25 cellular contexts compared by ENCODE assay signal in the genomic region with DNA sequence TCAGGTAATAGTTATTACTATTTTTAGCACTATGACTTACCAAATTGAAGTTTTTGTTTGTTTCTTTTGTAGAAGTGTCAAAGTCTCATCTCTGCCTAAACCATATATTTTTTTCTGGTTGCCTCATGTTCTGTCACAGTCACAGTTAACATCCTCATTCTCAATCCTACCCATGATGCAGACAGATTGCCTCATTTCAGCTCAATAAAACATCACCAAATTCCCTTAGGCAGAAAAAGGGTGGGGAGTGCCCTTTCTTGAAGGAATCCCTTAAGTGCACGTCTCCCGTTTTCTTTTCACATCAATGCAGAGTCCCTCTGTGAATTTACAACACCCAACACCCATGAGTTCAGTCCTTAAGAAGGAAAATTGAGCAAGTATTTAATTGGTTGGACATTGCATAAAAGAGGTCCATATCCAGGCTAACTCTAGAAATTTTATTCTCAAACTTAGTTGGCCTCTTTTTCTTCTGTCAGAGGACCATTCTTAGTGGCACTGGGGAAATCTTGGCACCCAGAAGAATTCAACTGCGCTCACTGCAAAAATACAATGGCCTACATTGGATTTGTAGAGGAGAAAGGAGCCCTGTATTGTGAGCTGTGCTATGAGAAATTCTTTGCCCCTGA.
DNase-seq lines count a peak whose midpoint lies in the region; TF ChIP-seq lines count a peak whose summit lies in the region.
"Had no signal": no experiment of that assay in that cellular context is flagged by ENCODE, and none has a peak within 500 bp of the region (broad histone marks: within the 10 kb centered on the region; RNA-seq: fewer than 3 reads in every experiment).

No MANE protein-coding gene starts in this region.

- H3K9ac ChIP-seq in mammary epithelial cell (ENCODE audit: insufficient read depth, low read length) (no peak overlapping the region), trophoblast cell (ENCODE audit: low read length) (no peak overlapping the region)

- H3K4ac ChIP-seq in trophoblast cell (ENCODE audit: low read depth, low read length), result no peak overlapping the region

- H3K27me3 ChIP-seq in mammary epithelial cell (ENCODE audit: insufficient read depth, low read length) (no peaks in the 10 kb centered on the region), trophoblast cell (ENCODE audit: insufficient read depth, low read length) (no peaks in the 10 kb centered on the region)
- H3K27me3 ChIP-seq: left lung, SJSA1, upper lobe of left lung had no signal

- H3K4me2 ChIP-seq in mammary epithelial cell (ENCODE audit: insufficient read depth, low read depth, low read length), result no peak overlapping the region
- H3K4me2 ChIP-seq in trophoblast cell (ENCODE audit: low read length), result no peak overlapping the region

- peaks cover 4% of the 10 kb centered on the region for H3K79me2 ChIP-seq in mammary epithelial cell (ENCODE audit: insufficient read depth, low read length)
- H3K79me2 ChIP-seq in trophoblast cell (ENCODE audit: control insufficient read depth, insufficient read depth, low read length, poor library complexity), result no peaks in the 10 kb centered on the region

- H2BK5ac ChIP-seq in trophoblast cell (ENCODE audit: low read depth, low read length, poor library complexity), result no peak overlapping the region

- no peak overlapping the region for H2AK5ac ChIP-seq in trophoblast cell (ENCODE audit: low read length)

- TF ChIP-seq CTCF in MCF 10A (IDR thresholded peaks at IDR 0.05; ENCODE audit: unreplicated experiment) (no peak), mammary epithelial cell (conservative IDR thresholded peaks at IDR 0.05 in 1 of 2, IDR thresholded peaks at IDR 0.05 in 1 of 2; ENCODE audit: extremely low read depth in 1 of 2, insufficient read depth in 1 of 2, low read depth in 1 of 2, low read length in 2 of 2) (no peak)

- peaks cover 26% of the 10 kb centered on the region for H3K36me3 ChIP-seq in mammary epithelial cell (ENCODE audit: insufficient read depth, low read length)
- H3K36me3 ChIP-seq in trophoblast cell (ENCODE audit: control insufficient read depth in 1 of 2, insufficient read depth in 2 of 2, low read length in 2 of 2), result peaks cover 3% of the 10 kb centered on the region in 2 experiments

- no peaks in the 10 kb centered on the region for H3K27me3 Mint-ChIP-seq in MCF 10A (ENCODE audit: insufficient read depth, unreplicated experiment)
- H3K27me3 Mint-ChIP-seq: activated B cell treated with CpG ODN at 0.5 μM for 24 hours; activated T-cell treated with anti-CD3 and anti-CD28 coated beads, Interleukin-2, amount 50 U/mL, for 24 hours; IgD-negative memory B cell had no signal

- BruUV-seq in MCF 10A (replicated peaks; lab: Mats Ljungman, UMichigan) (no TSS peak), mammary epithelial cell (replicated peaks; lab: Mats Ljungman, UMichigan) (no TSS peak)

- no peak overlapping the region for H4K8ac ChIP-seq in trophoblast cell (ENCODE audit: low read depth, low read length)

- no peak overlapping the region for H3K4me3 Mint-ChIP-seq in MCF 10A (ENCODE audit: unreplicated experiment)
- H3K4me3 Mint-ChIP-seq: activated B cell treated with CpG ODN at 0.5 μM for 24 hours; activated T-cell treated with anti-CD3 and anti-CD28 coated beads, Interleukin-2, amount 50 U/mL, for 24 hours; IgD-negative memory B cell; stimulated activated effector memory CD8-positive, alpha-beta T cell treated with anti-CD3 and anti-CD28 coated beads, Interleukin-12 subunit alpha, Interleukin-12 subunit beta, amount 100 ng/mL, for 72 hours had no signal

- H3K27ac Mint-ChIP-seq in MCF 10A (ENCODE audit: low read depth, unreplicated experiment), result no peak overlapping the region
- H3K27ac Mint-ChIP-seq: activated B cell treated with CpG ODN at 0.5 μM for 24 hours; activated T-cell treated with anti-CD3 and anti-CD28 coated beads, Interleukin-2, amount 50 U/mL, for 24 hours; IgD-negative memory B cell; stimulated activated effector memory CD8-positive, alpha-beta T cell treated with anti-CD3 and anti-CD28 coated beads, Interleukin-12 subunit alpha, Interleukin-12 subunit beta, amount 100 ng/mL, for 72 hours had no signal

- peaks cover 29% of the 10 kb centered on the region for H3K4me1 Mint-ChIP-seq in MCF 10A (ENCODE audit: insufficient read depth, unreplicated experiment)
- H3K4me1 Mint-ChIP-seq: activated B cell treated with CpG ODN at 0.5 μM for 24 hours; IgD-negative memory B cell; stimulated activated effector memory CD8-positive, alpha-beta T cell treated with anti-CD3 and anti-CD28 coated beads, Interleukin-12 subunit alpha, Interleukin-12 subunit beta, amount 100 ng/mL, for 72 hours had no signal

- peak; percentile 42 for DNase-seq in MCF 10A (ENCODE audit: unreplicated experiment)
- DNase-seq in mammary epithelial cell, result no peak
- DNase-seq in cerebellar cortex (ENCODE audit: low spot score), result peak; percentile 5
- DNase-seq in midbrain (lab: John Stamatoyannopoulos, UW), result peak; percentile 36
- DNase-seq in SHP77 (lab: John Stamatoyannopoulos, UW), result no peak
- DNase-seq in central memory CD4-positive, alpha-beta T cell, result no peak
- DNase-seq in NCI-H2196 (lab: John Stamatoyannopoulos, UW; ENCODE audit: unreplicated experiment), result no peak
- no peak for DNase-seq in trophoblast cell
- DNase-seq: 8988T; activated B cell treated with CpG ODN at 0.5 μM for 24 hours; activated CD4-positive, alpha-beta T cell treated with anti-CD3 and anti-CD28 coated beads, Interleukin-2, amount 50 U/mL, for 1 hour; activated gamma-delta T cell; activated T-cell treated with anti-CD3 and anti-CD28 coated beads, Interleukin-2, amount 50 U/mL, for 24 hours; effector CD4-positive, alpha-beta T cell; GDM1; islet precursor cell; left lung; NCI-H2107; NCI-H510A; stimulated activated CD4-positive, alpha-beta T cell treated with anti-CD3 and anti-CD28 coated beads, Interleukin-15, amount 100 ng/mL, for 24 hours; upper lobe of left lung had no signal

- no peak overlapping the region for H2BK120ac ChIP-seq in trophoblast cell (ENCODE audit: insufficient read depth, low read length, poor library complexity)

- H4K91ac ChIP-seq in trophoblast cell (ENCODE audit: low read depth, low read length), result no peak overlapping the region

- no peaks in the 10 kb centered on the region for H3K9me3 ChIP-seq in mammary epithelial cell (replicated peaks; ENCODE audit: insufficient read depth, low read length)
- no peaks in the 10 kb centered on the region for H3K9me3 ChIP-seq in trophoblast cell (ENCODE audit: insufficient read depth, low read depth, low read length)
- H3K9me3 ChIP-seq: left lung, SJSA1, upper lobe of left lung had no signal

- CTCF ChIA-PET in MCF 10A (lab: Yijun Ruan, JAX) (no interaction called here), mammary epithelial cell (lab: Charles Lee; ENCODE audit: low non-redundant PET) (no interaction called here)

- H3K18ac ChIP-seq in trophoblast cell (ENCODE audit: low read length), result no peak overlapping the region

- H3K14ac ChIP-seq in trophoblast cell (ENCODE audit: low read length), result no peak overlapping the region

- H3K4me1 ChIP-seq in mammary epithelial cell (ENCODE audit: insufficient read depth, low read length) (peaks cover 2% of the 10 kb centered on the region), trophoblast cell (ENCODE audit: control insufficient read depth in 1 of 2, insufficient read depth in 2 of 2, low read length in 2 of 2) (no peaks in the 10 kb centered on the region)
- H3K4me1 ChIP-seq: left lung, upper lobe of left lung had no signal

- H4K12ac ChIP-seq in trophoblast cell (ENCODE audit: low read depth, low read length), result no peak overlapping the region

- H4K20me1 ChIP-seq in mammary epithelial cell (ENCODE audit: insufficient read depth, low read length), result no peaks in the 10 kb centered on the region

- WGBS in mammary epithelial cell (ENCODE audit: low coverage, missing lambda C conversion rate), result 93% methylated on average over 3 of the region's 3 CpGs
- WGBS in trophoblast cell (ENCODE audit: extremely low coverage, insufficient coverage, insufficient read length), result no CpG with 5 or more reads among the region's 3 CpGs

- H3K23ac ChIP-seq in trophoblast cell (ENCODE audit: low read length), result no peak overlapping the region

- H3K27ac ChIP-seq in mammary epithelial cell (ENCODE audit: insufficient read depth, low read depth, low read length) (no peak overlapping the region), trophoblast cell (ENCODE audit: low read depth, low read length) (no peak overlapping the region)
- H3K27ac ChIP-seq: epithelial cell of prostate, left lung, SJSA1, upper lobe of left lung had no signal

- H2BK12ac ChIP-seq in trophoblast cell (ENCODE audit: low read length), result no peak overlapping the region

- H3K36me3 Mint-ChIP-seq in MCF 10A (ENCODE audit: insufficient read depth, unreplicated experiment), result peaks cover 45% of the 10 kb centered on the region

- intact Hi-C loops in MCF 10A (cut with micrococcal nuclease), result no loop called here
- intact Hi-C loops in mammary epithelial cell (cut with micrococcal nuclease), result no loop called here

- dilution Hi-C loops in mammary epithelial cell (cut with HindIII; ENCODE audit: low sequenced_read_pairs), result no loop called here

- no peaks in the 10 kb centered on the region for H3K79me1 ChIP-seq in trophoblast cell (ENCODE audit: low read length)

- in situ Hi-C loops in mammary epithelial cell (cut with MboI; ENCODE audit: low sequenced_read_pairs in 2 of 2), result no loop called here

- no peaks in the 10 kb centered on the region for H3K9me3 Mint-ChIP-seq in MCF 10A (ENCODE audit: unreplicated experiment)
- H3K9me3 Mint-ChIP-seq: activated B cell treated with CpG ODN at 0.5 μM for 24 hours; activated T-cell treated with anti-CD3 and anti-CD28 coated beads, Interleukin-2, amount 50 U/mL, for 24 hours; IgD-negative memory B cell; stimulated activated effector memory CD8-positive, alpha-beta T cell treated with anti-CD3 and anti-CD28 coated beads, Interleukin-12 subunit alpha, Interleukin-12 subunit beta, amount 100 ng/mL, for 72 hours had no signal

- H3K4me3 ChIP-seq in mammary epithelial cell (replicated peaks in 1 of 3; ENCODE audit: insufficient read depth in 1 of 3, low read depth in 2 of 3, low read length in 3 of 3) (no peak overlapping the region), trophoblast cell (ENCODE audit: low read depth, low read length) (no peak overlapping the region)
- H3K4me3 ChIP-seq: left lung, SJSA1, upper lobe of left lung had no signal

- POLR2A ChIA-PET in MCF 10A (lab: Yijun Ruan, JAX), result interaction anchor here (1.7 kb wide), 1 partner anchor 476 kb away, joined by 3 read pairs; no protein-coding TSS in a partner anchor

- H2AFZ ChIP-seq in mammary epithelial cell (ENCODE audit: low read depth, low read length) (no peak overlapping the region), trophoblast cell (ENCODE audit: insufficient read depth, low read length, poor library complexity) (no peak overlapping the region)

Comparison
In these comparisons a context has a peak if more than half of its experiments do, and no peak if none do; other contexts are left out.
1. DNase-seq: peak in MCF 10A (single experiment), cerebellar cortex (single experiment) and midbrain (single experiment); none in mammary epithelial cell (single experiment), SHP77 (0 of 2), central memory CD4-positive, alpha-beta T cell (single experiment), NCI-H2196 (single experiment) and trophoblast cell (0 of 2).